8 cellular contexts compared by ENCODE assay signal in the genomic region with DNA sequence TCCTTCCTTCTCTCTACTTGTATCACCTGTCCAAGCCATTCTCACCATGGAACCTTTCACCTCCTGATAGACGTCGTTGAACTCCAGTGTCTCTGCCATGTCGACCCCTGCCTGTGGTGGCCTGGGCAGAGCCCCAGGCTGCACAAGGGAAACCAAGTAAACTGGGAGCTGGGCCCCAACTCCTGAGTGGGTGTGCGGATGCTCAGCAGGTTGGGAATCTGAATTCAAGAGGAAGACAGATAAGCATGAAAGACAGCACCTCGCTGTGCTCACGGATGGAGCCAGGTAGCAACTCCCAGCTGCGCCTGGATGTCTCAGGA. TPM values are rescaled to one million over a fixed set of nuclear protein-coding genes. Genes with fewer than 3 reads are reported as not detected.
A peak's percentile ranks its signal among the peaks of the same experiment; 100 is the strongest.
DNase-seq lines count a peak whose midpoint lies in the region; ATAC-seq and TF ChIP-seq lines count a peak whose summit lies in the region.

No MANE protein-coding gene starts in this region.

- peak overlapping the region; percentile 75 for H3K4me3 ChIP-seq in fibroblast of villous mesenchyme (ENCODE audit: low read depth, low read length)
- peak overlapping the region; percentile 49 to 94 (median 81) for H3K4me3 ChIP-seq in skin epidermis

- POLR2A ChIA-PET in RWPE1 (lab: Yijun Ruan, JAX; ENCODE audit: low non-redundant PET), result interaction anchor here (1.1 to 1.5 kb wide), 2 partner anchors 9 to 16 kb away, joined by 3 to 11 read pairs; a partner anchor contains a TSS
- POLR2A ChIA-PET in HEK293T (lab: Yijun Ruan, JAX), result interaction anchor here (0.7 to 7.3 kb wide), 8 partner anchors 10 to 377 kb away, joined by 3 to 121 read pairs (median 3); a partner anchor contains a TSS

- H3K27ac ChIP-seq in RWPE1 (peak overlapping the region; percentile 85), skin epidermis (peak overlapping the region; percentile 28 to 98 (median 93))

- ATAC-seq in GM21447 (IDR thresholded peaks at IDR 0.05; ENCODE audit: unreplicated experiment) (peak; percentile 13), HG03439 (IDR thresholded peaks at IDR 0.05; ENCODE audit: unreplicated experiment) (no peak)

- no peak for TF ChIP-seq CTCF in RWPE1 (conservative IDR thresholded peaks at IDR 0.05; ENCODE audit: low read depth)
- no peak for TF ChIP-seq CTCF in fibroblast of villous mesenchyme (IDR thresholded peaks at IDR 0.05; ENCODE audit: insufficient read depth, low read depth, low read length)

- no peak for DNase-seq in RWPE1 (ENCODE audit: low spot score)
- DNase-seq in fibroblast of villous mesenchyme (ENCODE audit: low read depth), result no peak
- DNase-seq in NCI-H1105 treated with DMSO at 0.1 percent for 48 hours (lab: John Stamatoyannopoulos, UW), result no peak
- DNase-seq in HEK293T (ENCODE audit: extremely low spot score), result no peak
- DNase-seq in activated CD4-positive, CD25-positive, alpha-beta regulatory T cell (lab: John Stamatoyannopoulos, UW), result no peak

- CTCF ChIA-PET in RWPE1 (lab: Yijun Ruan, JAX) (no interaction called here), HEK293T (lab: Yijun Ruan, JAX) (no interaction called here)

TF ChIP-seq in HEK293T, 16 proteins besides CTCF, POLR2A, EP300 and RAD21:
- no peak for TF ChIP-seq TARDBP (IDR thresholded peaks at IDR 0.05)
- no peak for TF ChIP-seq ZNF384 (IDR thresholded peaks at IDR 0.05)
- TF ChIP-seq SP1 (IDR thresholded peaks at IDR 0.05), result no peak
- no peak for TF ChIP-seq CTBP1 (IDR thresholded peaks at IDR 0.05; ENCODE audit: borderline replicate concordance)
- TF ChIP-seq FOXA1 (IDR thresholded peaks at IDR 0.05), result no peak
- TF ChIP-seq, protein P1, sequence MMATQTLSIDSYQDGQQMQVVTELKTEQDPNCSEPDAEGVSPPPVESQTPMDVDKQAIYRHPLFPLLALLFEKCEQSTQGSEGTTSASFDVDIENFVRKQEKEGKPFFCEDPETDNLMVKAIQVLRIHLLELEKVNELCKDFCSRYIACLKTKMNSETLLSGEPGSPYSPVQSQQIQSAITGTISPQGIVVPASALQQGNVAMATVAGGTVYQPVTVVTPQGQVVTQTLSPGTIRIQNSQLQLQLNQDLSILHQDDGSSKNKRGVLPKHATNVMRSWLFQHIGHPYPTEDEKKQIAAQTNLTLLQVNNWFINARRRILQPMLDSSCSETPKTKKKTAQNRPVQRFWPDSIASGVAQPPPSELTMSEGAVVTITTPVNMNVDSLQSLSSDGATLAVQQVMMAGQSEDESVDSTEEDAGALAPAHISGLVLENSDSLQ (IDR thresholded peaks at IDR 0.05), result no peak
- no peak for TF ChIP-seq ARNT (IDR thresholded peaks at IDR 0.05)
- no peak for TF ChIP-seq ELF4 (IDR thresholded peaks at IDR 0.05)
- no peak for TF ChIP-seq L3MBTL2 (conservative IDR thresholded peaks at IDR 0.05)
- TF ChIP-seq FOXK2 (IDR thresholded peaks at IDR 0.05), result no peak
- no peak for TF ChIP-seq NFRKB (IDR thresholded peaks at IDR 0.05)
- no peak for TF ChIP-seq HDGF (IDR thresholded peaks at IDR 0.05; ENCODE audit: borderline replicate concordance)
TF ChIP-seq in HEK293T: peak in this region for 0.

RNA-seq across cellular contexts. Expression of a gene that starts 0.7 kb away (rescaled TPM):
- 61.7 and 67.3 TPM in 2 replicates for total RNA-seq in fibroblast of villous mesenchyme

RNA-seq across cellular contexts. Expression of a gene that starts 3.2 kb away (rescaled TPM):
- total RNA-seq in fibroblast of villous mesenchyme, result not detected in 2 replicates

RNA-seq across cellular contexts. Expression of a gene that starts 10.2 kb away (rescaled TPM):
- total RNA-seq in fibroblast of villous mesenchyme, result 69.5 and 70.5 TPM in 2 replicates

RNA-seq across cellular contexts. Expression of a gene that starts 46.0 kb away (rescaled TPM):
- not detected in 2 replicates for total RNA-seq in fibroblast of villous mesenchyme

RNA-seq across cellular contexts. Expression of a gene that starts 55.5 kb away (rescaled TPM):
- not detected in 2 replicates for total RNA-seq in fibroblast of villous mesenchyme
